22 cellular contexts compared by ENCODE assay signal in genomic region chr5:57598097-57598496, GRCh38.
"Had no signal": no experiment of that assay in that cellular context is flagged by ENCODE, and none has a peak within 500 bp of the region (broad histone marks: within the 10 kb centered on the region; RNA-seq: fewer than 3 reads in every experiment).

No MANE protein-coding gene starts in this region.

- H3K27ac ChIP-seq: ascending aorta, breast epithelium, colonic mucosa, left lung, testis, vagina had no signal

- H3K27me3 ChIP-seq: ascending aorta, breast epithelium, colonic mucosa, dorsolateral prefrontal cortex, left lung, sigmoid colon, testis, vagina had no signal

- H3K4me1 ChIP-seq: ascending aorta, breast epithelium, colonic mucosa, left lung, sigmoid colon, testis, vagina had no signal

- H3K9me3 ChIP-seq: ascending aorta, breast epithelium, colonic mucosa, left lung, sigmoid colon, testis, vagina had no signal

- ATAC-seq: activated CD8-positive, alpha-beta memory T cell treated with anti-CD3 and anti-CD28 coated beads, Interleukin-2, amount 10 ng/mL, durations not matched to agents 7 days and 5 days; activated CD8-positive, alpha-beta T cell treated with anti-CD3 and anti-CD28 coated beads for 36 hours; effector memory CD8-positive, alpha-beta T cell; esophagus mucosa; left lung; natural killer cell had no signal

- H3K36me3 ChIP-seq: ascending aorta, breast epithelium, colonic mucosa, left lung, sigmoid colon, vagina had no signal

- DNase-seq: activated CD4-positive, alpha-beta T cell treated with anti-CD3 and anti-CD28 coated beads, Interleukin-2, amount 10 ng/mL, durations not matched to agents 24 days and 14 days; activated CD4-positive, CD25-positive, alpha-beta regulatory T cell; activated CD8-positive, alpha-beta memory T cell treated with anti-CD3 and anti-CD28 coated beads, Interleukin-2, amount 10 ng/mL, durations not matched to agents 7 days and 5 days; activated gamma-delta T cell; activated T-cell treated with anti-CD3 and anti-CD28 coated beads for 4 hours; colonic mucosa; effector memory CD8-positive, alpha-beta T cell; glutamatergic neuron; hippocampal formation; left lung; natural killer cell; sigmoid colon; stimulated activated CD8-positive, alpha-beta memory T cell treated with anti-CD3 and anti-CD28 coated beads, Interleukin-4, amount 100 ng/mL, for 48 hours; stimulated activated naive B cell treated with anti-CD40 and anti-IgM and Interleukin-4, amounts not matched to agents 10 μg/mL and 1 μg/mL and 100 μg/mL, for 72 hours; testis had no signal

- H3K4me3 ChIP-seq: ascending aorta, breast epithelium, colonic mucosa, left lung, lung, sigmoid colon, testis, vagina had no signal
